39 cellular contexts compared by ENCODE assay signal in the genomic region with DNA sequence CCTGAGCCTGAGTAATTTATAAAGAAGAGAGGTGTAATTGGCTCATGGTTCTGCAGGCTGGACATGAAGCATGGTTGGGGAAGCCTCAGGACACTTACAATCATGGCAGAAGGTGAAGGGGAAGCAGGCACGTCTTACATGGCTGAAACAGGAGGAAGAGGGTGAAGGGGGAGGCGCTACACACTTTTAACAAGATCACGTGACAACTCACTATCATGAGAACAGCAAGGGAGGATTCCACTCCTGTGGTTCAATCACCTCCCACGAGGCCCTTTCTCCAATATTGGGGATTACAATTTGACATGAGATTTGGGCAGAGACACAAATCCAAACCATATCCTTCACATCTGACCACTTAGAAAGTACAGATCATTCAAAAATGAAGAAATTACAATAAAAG.
"Had no signal": no experiment of that assay in that cellular context is flagged by ENCODE, and none has a peak within 500 bp of the region (broad histone marks: within the 10 kb centered on the region; RNA-seq: fewer than 3 reads in every experiment).

No MANE protein-coding gene starts in this region.

- H3K4me3 ChIP-seq: adrenal gland, ascending aorta, body of pancreas, breast epithelium, cardiac muscle cell had no signal

- DNase-seq: activated effector memory CD4-positive, alpha-beta T cell treated with anti-CD3 and anti-CD28 coated beads, Interleukin-2, amount 50 U/mL, for 16 hours; activated effector memory CD4-positive, alpha-beta T cell treated with Interleukin-2 at 50 U/mL for 16 hours; activated gamma-delta T cell; activated gamma-delta T cell treated with Interleukin-2 at 50 U/mL for 16 hours; activated naive CD4-positive, alpha-beta T cell; activated naive CD4-positive, alpha-beta T cell treated with anti-CD3 and anti-CD28 coated beads for 36 hours; activated naive CD4-positive, alpha-beta T cell treated with anti-CD3 and anti-CD28 coated beads, Interleukin-2, amount 10 ng/mL, durations not matched to agents 7 days and 5 days; activated naive CD4-positive, alpha-beta T cell treated with anti-CD3 and anti-CD28 coated beads, Interleukin-2, amount 50 U/mL, for 16 hours; activated naive CD4-positive, alpha-beta T cell treated with Interleukin-2 at 50 U/mL for 16 hours; activated naive CD8-positive, alpha-beta T cell treated with anti-CD3 and anti-CD28 coated beads for 36 hours; activated naive CD8-positive, alpha-beta T cell treated with anti-CD3 and anti-CD28 coated beads, Interleukin-2, amount 10 ng/mL, durations not matched to agents 7 days and 5 days; activated naive CD8-positive, alpha-beta T cell treated with anti-CD3 and anti-CD28 coated beads, Interleukin-2, amount 50 U/mL, for 24 hours; activated T-cell treated with anti-CD3 and anti-CD28 coated beads, Interleukin-2, amount 50 U/mL, for 24 hours; activated T-cell treated with anti-CD3 and anti-CD28 coated beads, Interleukin-2, amount 50 U/mL, for 4 hours; activated T-cell treated with anti-CD3 and anti-CD28 coated beads, Interleukin-2, amount 50 U/mL, for 48 hours; activated T-cell treated with anti-CD3 and anti-CD28 coated beads, Interleukin-2, amount 50 U/mL, for 72 hours; adrenal gland; amniotic stem cell; amygdala; anterior cingulate cortex; aorta; body of pancreas; brain microvascular endothelial cell; caudate nucleus; central memory CD4-positive, alpha-beta T cell; cerebellar nuclear complex had no signal

- ATAC-seq: activated naive CD4-positive, alpha-beta T cell treated with anti-CD3 and anti-CD28 coated beads, Interleukin-2, amount 50 U/mL, for 72 hours; activated naive CD8-positive, alpha-beta T cell treated with anti-CD3 and anti-CD28 coated beads, Interleukin-2, amount 50 U/mL, for 24 hours; activated T-cell treated with anti-CD3 and anti-CD28 coated beads, Interleukin-2, amount 50 U/mL, for 4 hours; activated T-cell treated with anti-CD3 and anti-CD28 coated beads, Interleukin-2, amount 50 U/mL, for 72 hours; activated T-helper 17 cell treated with anti-CD3 and anti-CD28 coated beads, Interleukin-2, amount 50 U/mL, for 72 hours; body of pancreas had no signal

- H3K4me3 Mint-ChIP-seq: activated naive CD4-positive, alpha-beta T cell treated with anti-CD3 and anti-CD28 coated beads for 36 hours; activated naive CD4-positive, alpha-beta T cell treated with anti-CD3 and anti-CD28 coated beads, Interleukin-2, amount 10 ng/mL, durations not matched to agents 7 days and 5 days; activated naive CD4-positive, alpha-beta T cell treated with anti-CD3 and anti-CD28 coated beads, Interleukin-2, amount 50 U/mL, for 24 hours; activated naive CD8-positive, alpha-beta T cell; activated naive CD8-positive, alpha-beta T cell treated with anti-CD3 and anti-CD28 coated beads for 36 hours; activated naive CD8-positive, alpha-beta T cell treated with anti-CD3 and anti-CD28 coated beads, Interleukin-2, amount 10 ng/mL, durations not matched to agents 7 days and 5 days; activated naive CD8-positive, alpha-beta T cell treated with anti-CD3 and anti-CD28 coated beads, Interleukin-2, amount 50 U/mL, for 24 hours; activated T-cell treated with anti-CD3 and anti-CD28 coated beads, Interleukin-2, amount 50 U/mL, for 24 hours; activated T-cell treated with anti-CD3 and anti-CD28 coated beads, Interleukin-2, amount 50 U/mL, for 4 hours; activated T-cell treated with anti-CD3 and anti-CD28 coated beads, Interleukin-2, amount 50 U/mL, for 72 hours; activated T-helper 1 cell treated with anti-CD3 and anti-CD28 coated beads, Interleukin-12 subunit alpha, Interleukin-12 subunit beta, Interleukin-2, Interleukin-4 antibody, amounts not matched to agents 30 ng/mL and 10 ng/mL and 1 ng/mL, durations not matched to agents 14 hours and 24 hours and 36 hours; activated T-helper 17 cell treated with anti-CD3 and anti-CD28 coated beads, Interleukin-2, amount 50 U/mL, for 72 hours; brain; central memory CD8-positive, alpha-beta T cell had no signal

- H3K27me3 Mint-ChIP-seq: activated naive CD4-positive, alpha-beta T cell treated with anti-CD3 and anti-CD28 coated beads, Interleukin-2, amount 10 ng/mL, durations not matched to agents 7 days and 5 days; activated naive CD8-positive, alpha-beta T cell; activated naive CD8-positive, alpha-beta T cell treated with anti-CD3 and anti-CD28 coated beads for 36 hours; activated naive CD8-positive, alpha-beta T cell treated with anti-CD3 and anti-CD28 coated beads, Interleukin-2, amount 50 U/mL, for 24 hours; activated T-cell treated with anti-CD3 and anti-CD28 coated beads, Interleukin-2, amount 50 U/mL, for 24 hours; central memory CD8-positive, alpha-beta T cell had no signal

- H3K27me3 ChIP-seq: adrenal gland, ascending aorta, body of pancreas, brain microvascular endothelial cell, breast epithelium, cardiac muscle cell had no signal

- H3K36me3 Mint-ChIP-seq: activated naive CD4-positive, alpha-beta T cell treated with anti-CD3 and anti-CD28 coated beads, Interleukin-2, amount 10 ng/mL, durations not matched to agents 7 days and 5 days; activated naive CD4-positive, alpha-beta T cell treated with anti-CD3 and anti-CD28 coated beads, Interleukin-2, amount 50 U/mL, for 24 hours; activated naive CD4-positive, alpha-beta T cell treated with anti-CD3 and anti-CD28 coated beads, Interleukin-2, amount 50 U/mL, for 72 hours; activated naive CD8-positive, alpha-beta T cell; activated naive CD8-positive, alpha-beta T cell treated with anti-CD3 and anti-CD28 coated beads for 36 hours; activated naive CD8-positive, alpha-beta T cell treated with anti-CD3 and anti-CD28 coated beads, Interleukin-2, amount 10 ng/mL, durations not matched to agents 7 days and 5 days; brain had no signal

- H3K36me3 ChIP-seq: adrenal gland, ascending aorta, brain microvascular endothelial cell, breast epithelium, cardiac muscle cell had no signal

- H3K9me3 Mint-ChIP-seq: activated naive CD4-positive, alpha-beta T cell treated with anti-CD3 and anti-CD28 coated beads, Interleukin-2, amount 50 U/mL, for 24 hours; activated naive CD8-positive, alpha-beta T cell treated with anti-CD3 and anti-CD28 coated beads for 36 hours; activated T-cell treated with anti-CD3 and anti-CD28 coated beads, Interleukin-2, amount 50 U/mL, for 24 hours; activated T-cell treated with anti-CD3 and anti-CD28 coated beads, Interleukin-2, amount 50 U/mL, for 4 hours; activated T-helper 17 cell treated with anti-CD3 and anti-CD28 coated beads, Interleukin-2, amount 50 U/mL, for 72 hours had no signal

- H3K9me3 ChIP-seq: adrenal gland, ascending aorta, body of pancreas, breast epithelium had no signal

- H3K4me1 Mint-ChIP-seq: activated naive CD4-positive, alpha-beta T cell treated with anti-CD3 and anti-CD28 coated beads, Interleukin-2, amount 10 ng/mL, durations not matched to agents 7 days and 5 days; activated naive CD4-positive, alpha-beta T cell treated with anti-CD3 and anti-CD28 coated beads, Interleukin-2, amount 50 U/mL, for 24 hours; activated naive CD8-positive, alpha-beta T cell treated with anti-CD3 and anti-CD28 coated beads for 36 hours; activated naive CD8-positive, alpha-beta T cell treated with anti-CD3 and anti-CD28 coated beads, Interleukin-2, amount 10 ng/mL, durations not matched to agents 7 days and 5 days; activated naive CD8-positive, alpha-beta T cell treated with anti-CD3 and anti-CD28 coated beads, Interleukin-2, amount 50 U/mL, for 24 hours; activated T-helper 17 cell treated with anti-CD3 and anti-CD28 coated beads, Interleukin-2, amount 50 U/mL, for 72 hours; brain; central memory CD8-positive, alpha-beta T cell had no signal

- H3K27ac ChIP-seq: adrenal gland, ascending aorta, body of pancreas, brain microvascular endothelial cell, breast epithelium, cardiac muscle cell had no signal

- H3K27ac Mint-ChIP-seq: activated naive CD4-positive, alpha-beta T cell treated with anti-CD3 and anti-CD28 coated beads for 36 hours; activated naive CD4-positive, alpha-beta T cell treated with anti-CD3 and anti-CD28 coated beads, Interleukin-2, amount 10 ng/mL, durations not matched to agents 7 days and 5 days; activated naive CD4-positive, alpha-beta T cell treated with anti-CD3 and anti-CD28 coated beads, Interleukin-2, amount 50 U/mL, for 24 hours; activated naive CD4-positive, alpha-beta T cell treated with anti-CD3 and anti-CD28 coated beads, Interleukin-2, amount 50 U/mL, for 72 hours; activated naive CD8-positive, alpha-beta T cell; activated naive CD8-positive, alpha-beta T cell treated with anti-CD3 and anti-CD28 coated beads for 36 hours; activated naive CD8-positive, alpha-beta T cell treated with anti-CD3 and anti-CD28 coated beads, Interleukin-2, amount 10 ng/mL, durations not matched to agents 7 days and 5 days; activated naive CD8-positive, alpha-beta T cell treated with anti-CD3 and anti-CD28 coated beads, Interleukin-2, amount 50 U/mL, for 24 hours; activated T-cell treated with anti-CD3 and anti-CD28 coated beads, Interleukin-2, amount 50 U/mL, for 24 hours; activated T-cell treated with anti-CD3 and anti-CD28 coated beads, Interleukin-2, amount 50 U/mL, for 72 hours; activated T-helper 1 cell treated with anti-CD3 and anti-CD28 coated beads, Interleukin-12 subunit alpha, Interleukin-12 subunit beta, Interleukin-2, Interleukin-4 antibody, amounts not matched to agents 30 ng/mL and 10 ng/mL and 1 ng/mL, durations not matched to agents 14 hours and 24 hours and 36 hours; activated T-helper 17 cell treated with anti-CD3 and anti-CD28 coated beads, Interleukin-2, amount 50 U/mL, for 72 hours; activated T-helper 2 cell treated with anti-CD3 and anti-CD28 coated beads, Interferon-gamma antibody, Interleukin-2, Interleukin-4, amounts not matched to agents 10 μg/mL and 5 μg/mL and 100 μg/mL, durations not matched to agents 14 hours and 24 hours and 36 hours; brain had no signal

- H3K4me1 ChIP-seq: adrenal gland, ascending aorta, body of pancreas, breast epithelium had no signal

- FAIRE-seq: astrocyte, bronchial epithelial cell had no signal
